13 cellular contexts compared by ENCODE assay signal in genomic region chr10:91643700-91644099, GRCh38. TPM values are rescaled to one million over a fixed set of nuclear protein-coding genes. Genes with fewer than 3 reads are reported as not detected.
A peak's percentile ranks its signal among the peaks of the same experiment; 100 is the strongest.
DNase-seq lines count a peak whose midpoint lies in the region; ATAC-seq and TF ChIP-seq lines count a peak whose summit lies in the region.
"Had no signal": no experiment of that assay in that cellular context is flagged by ENCODE, and none has a peak within 500 bp of the region (broad histone marks: within the 10 kb centered on the region; RNA-seq: fewer than 3 reads in every experiment).

No MANE protein-coding gene starts in this region.

- peak overlapping the region; percentile 45; the same call in 1 of the 2 replicates for H4K91ac ChIP-seq in IMR-90 (ENCODE audit: insufficient read depth, low read depth, low read length)

- ATAC-seq in IMR-90 (ENCODE audit: low read depth) (peak; percentile 32; the same call in 1 of the 2 replicates), GM21528 (IDR thresholded peaks at IDR 0.05; ENCODE audit: low FRiP score, unreplicated experiment) (no peak)
- ATAC-seq in natural killer cell treated with Interleukin-12 subunit alpha and Interleukin-12 subunit beta and Interleukin-15 and Interleukin-18, amount 100 ng/mL, for 72 hours, result no peak

- peak overlapping the region; percentile 77; the same call in 1 of the 2 replicates for H2BK20ac ChIP-seq in IMR-90 (ENCODE audit: low read depth, low read length)

- no TSS peak for BruUV-seq in IMR-90 (replicated peaks; lab: Mats Ljungman, UMichigan)

- TF ChIP-seq POLR2A in IMR-90 (IDR thresholded peaks at IDR 0.05; ENCODE audit: low read depth, low read length), result no peak

- H3K14ac ChIP-seq in IMR-90 (replicated peaks; ENCODE audit: low read depth, low read length), result 0 out of 2 replicates have a peak overlapping the region, but pooled peaks have one; percentile 41

- H3K18ac ChIP-seq in IMR-90 (ENCODE audit: low read depth, low read length), result no peak overlapping the region

- H3K36me3 Mint-ChIP-seq in chondrocyte (ENCODE audit: low read depth), result peaks cover 31% of the 10 kb centered on the region
- H3K36me3 Mint-ChIP-seq in natural killer cell treated with Interleukin-12 subunit alpha and Interleukin-12 subunit beta and Interleukin-15 and Interleukin-18, amount 100 ng/mL, for 72 hours, result no peaks in the 10 kb centered on the region
- H3K36me3 Mint-ChIP-seq: naive B cell had no signal

- H3K4me3 Mint-ChIP-seq in chondrocyte (ENCODE audit: unreplicated experiment), result no peak overlapping the region
- no peak overlapping the region for H3K4me3 Mint-ChIP-seq in natural killer cell treated with Interleukin-12 subunit alpha and Interleukin-12 subunit beta and Interleukin-15 and Interleukin-18, amount 100 ng/mL, for 72 hours
- H3K4me3 Mint-ChIP-seq: naive B cell had no signal

- no peak overlapping the region for H3K4me2 ChIP-seq in IMR-90 (ENCODE audit: low read depth, low read length)

- no peaks in the 10 kb centered on the region for H3K36me3 ChIP-seq in IMR-90 (ENCODE audit: control insufficient read depth, insufficient read depth, low read length)

- no peaks in the 10 kb centered on the region for H4K20me1 ChIP-seq in IMR-90 (ENCODE audit: insufficient read depth, low read length)

- H2BK120ac ChIP-seq in IMR-90 (ENCODE audit: low read depth, low read length), result peak overlapping the region; percentile 69

- peak overlapping the region; percentile 89 for H3K27ac Mint-ChIP-seq in chondrocyte (ENCODE audit: unreplicated experiment)
- no peak overlapping the region for H3K27ac Mint-ChIP-seq in natural killer cell treated with Interleukin-12 subunit alpha and Interleukin-12 subunit beta and Interleukin-15 and Interleukin-18, amount 100 ng/mL, for 72 hours

- peak overlapping the region; percentile 68 for H2AK5ac ChIP-seq in IMR-90 (ENCODE audit: low read depth, low read length)

- H3K4ac ChIP-seq in IMR-90 (ENCODE audit: low read depth, low read length), result peak overlapping the region; percentile 67; the same call in 1 of the 2 replicates

- H3K9me3 Mint-ChIP-seq in chondrocyte (ENCODE audit: low read depth), result peaks cover 41% of the 10 kb centered on the region
- no peaks in the 10 kb centered on the region for H3K9me3 Mint-ChIP-seq in natural killer cell treated with Interleukin-12 subunit alpha and Interleukin-12 subunit beta and Interleukin-15 and Interleukin-18, amount 100 ng/mL, for 72 hours

- H3K4me1 Mint-ChIP-seq in chondrocyte (ENCODE audit: low read depth), result peaks cover 48% of the 10 kb centered on the region
- H3K4me1 Mint-ChIP-seq in natural killer cell treated with Interleukin-12 subunit alpha and Interleukin-12 subunit beta and Interleukin-15 and Interleukin-18, amount 100 ng/mL, for 72 hours (ENCODE audit: low read depth in 2 of 2), result no peaks in the 10 kb centered on the region
- H3K4me1 Mint-ChIP-seq: naive B cell had no signal

- no peak overlapping the region for H4K5ac ChIP-seq in IMR-90 (ENCODE audit: low read depth, low read length)

- H3K9me1 ChIP-seq in IMR-90 (ENCODE audit: insufficient read depth, low read length), result peaks cover 10% of the 10 kb centered on the region

- H3K4me3 ChIP-seq in AG10803 (ENCODE audit: low read length) (no peak overlapping the region), IMR-90 (ENCODE audit: insufficient read depth, low read depth, low read length) (no peak overlapping the region)

- no peaks in the 10 kb centered on the region for H3K27me3 Mint-ChIP-seq in chondrocyte (ENCODE audit: low read depth)
- H3K27me3 Mint-ChIP-seq in natural killer cell treated with Interleukin-12 subunit alpha and Interleukin-12 subunit beta and Interleukin-15 and Interleukin-18, amount 100 ng/mL, for 72 hours, result peaks cover 36 to 66% of the 10 kb centered on the region in 2 donors

- no peak overlapping the region for H2AK9ac ChIP-seq in IMR-90 (replicated peaks; ENCODE audit: low read depth, low read length, poor library complexity)

- peak overlapping the region in 1 of 2 experiments; percentile 8; a peak in 1 of 4 replicates for H4K8ac ChIP-seq in IMR-90 (ENCODE audit: low read depth in 2 of 2, low read length in 2 of 2)

- peak overlapping the region; percentile 33 for H2BK5ac ChIP-seq in IMR-90 (ENCODE audit: low read depth, low read length, poor library complexity, severe bottlenecking)

- TF ChIP-seq CTCF in AG10803 (conservative IDR thresholded peaks at IDR 0.05; ENCODE audit: low read length) (peak; percentile 29), IMR-90 (conservative IDR thresholded peaks at IDR 0.05; ENCODE audit: low read depth, low read length) (peak; percentile 26; the same call in 1 of the 2 replicates), chondrocyte (IDR thresholded peaks at IDR 0.05) (peak; percentile 73)

- no peaks in the 10 kb centered on the region for H3K27me3 ChIP-seq in IMR-90 (ENCODE audit: control insufficient read depth, insufficient read depth, low read length)

- POLR2A ChIA-PET in IMR-90 (lab: Charles Lee; ENCODE audit: unreplicated experiment), result no interaction called here

- dilution Hi-C loops in IMR-90 (cut with HindIII; ENCODE audit: low sequenced_read_pairs, unreplicated experiment), result no loop called here

- 89% methylated on average over 2 of the region's 5 CpGs; no CpG with 5 or more reads in 1 of the 2 experiments for WGBS in IMR-90 (ENCODE audit: extremely low coverage in 2 of 2, insufficient read length in 1 of 2), 2 experiments

- H3K9me3 ChIP-seq in IMR-90 (ENCODE audit: control insufficient read depth, insufficient read depth, low read length), result peaks cover 8% of the 10 kb centered on the region

- H3K79me1 ChIP-seq in IMR-90 (ENCODE audit: low read depth in 1 of 2, low read length in 2 of 2), result no peaks in the 10 kb centered on the region

- peaks cover 9% of the 10 kb centered on the region for H3K4me1 ChIP-seq in IMR-90 (ENCODE audit: control insufficient read depth, insufficient read depth, low read length)

- no peak overlapping the region for H3K9ac ChIP-seq in IMR-90 (ENCODE audit: low read depth, low read length)

- no peak for DNase-seq in AG10803 (ENCODE audit: low read depth)
- no peak for DNase-seq in IMR-90
- no peak for DNase-seq in chondrocyte (ENCODE audit: low spot score)
- DNase-seq in lung microvascular endothelial cell (ENCODE audit: low read depth in 2 of 2), result peak; percentile 29 to 48
- DNase-seq in natural killer cell treated with Interleukin-12 subunit alpha and Interleukin-12 subunit beta and Interleukin-15 and Interleukin-18, amount 100 ng/mL, for 72 hours (ENCODE audit: low spot score), result no peak
- DNase-seq in stimulated activated CD4-positive, alpha-beta T cell treated with anti-CD3 and anti-CD28 coated beads, Interleukin-12 subunit alpha, Interleukin-12 subunit beta, amount 100 ng/mL, for 4 hours, result no peak
- no peak for DNase-seq in DMS153 (lab: John Stamatoyannopoulos, UW)
- DNase-seq: caudate nucleus; head of caudate nucleus; naive B cell; NCI-H2081 treated with DMSO at 0.1 percent for 48 hours; stimulated activated CD4-positive, alpha-beta T cell treated with anti-CD3 and anti-CD28 coated beads, Interleukin-4, amount 100 ng/mL, for 4 hours had no signal

- H3K27ac ChIP-seq in IMR-90 (ENCODE audit: insufficient read depth, low read length), result no peak overlapping the region

- peak overlapping the region; percentile 2 for H2AFZ ChIP-seq in IMR-90 (replicated peaks; ENCODE audit: low read length, poor library complexity)

- H3K23ac ChIP-seq in IMR-90 (ENCODE audit: low read depth, low read length), result no peak overlapping the region

- peak; percentile 26; the same call in 1 of the 2 replicates for TF ChIP-seq RAD21 in IMR-90 (IDR thresholded peaks at IDR 0.05; ENCODE audit: low read length)

- intact Hi-C loops in IMR-90 (cut with micrococcal nuclease), result no loop called here

- in situ Hi-C loops in IMR-90 (cut with MboI; ENCODE audit: low sequenced_read_pairs), result no loop called here

- peak overlapping the region; percentile 12; the same call in 1 of the 2 replicates for H3K56ac ChIP-seq in IMR-90 (ENCODE audit: extremely low read depth, insufficient read depth, low read length)

- H2BK15ac ChIP-seq in IMR-90 (ENCODE audit: low read depth, low read length), result peak overlapping the region; percentile 64; the same call in 2 of the 3 replicates

- CTCF ChIA-PET in IMR-90 (lab: Yijun Ruan, JAX), result interaction anchor here (0.6 to 1.3 kb wide), 4 partner anchors 8 to 334 kb away, joined by 3 to 5 read pairs (median 3); no protein-coding TSS in a partner anchor

TF ChIP-seq in IMR-90, 13 proteins besides CTCF, POLR2A, EP300 and RAD21:
- no peak for TF ChIP-seq RCOR1 (IDR thresholded peaks at IDR 0.05; ENCODE audit: insufficient replicate concordance, low read length)
- TF ChIP-seq SMC3 (IDR thresholded peaks at IDR 0.05; ENCODE audit: low read depth, low read length), result peak; percentile 25; the same call in 1 of the 2 replicates

RNA-seq across cellular contexts. Expression of gene PPP1R3C, which starts 10.8 kb away (rescaled TPM):
- 61.7 and 62.9 TPM in 2 replicates for total RNA-seq in IMR-90 (2012; rRNA removed)
- polyA plus RNA-seq in IMR-90 (2012; rRNA removed), result 10.8 and 17.4 TPM in 2 replicates
- 4.8 and 6.4 TPM in 2 replicates for polyA plus RNA-seq in IMR-90 (2012; cell fraction: cytosol; rRNA removed)
- 1.6 and 12.4 TPM in 2 replicates for polyA plus RNA-seq in IMR-90 (2012; cell fraction: nucleus; rRNA removed; ENCODE audit: low replicate concordance)
- total RNA-seq in chondrocyte, result 24.0 to 39.8 TPM (median 39.0 TPM) in 3 replicates
- total RNA-seq in lung microvascular endothelial cell, result 0.20 and 0.44 TPM in 2 replicates
- not detected for total RNA-seq in natural killer cell treated with Interleukin-12 subunit alpha and Interleukin-12 subunit beta and Interleukin-15 and Interleukin-18, amount 100 ng/mL, for 72 hours

Comparison
In these comparisons a context has a peak if more than half of its experiments do, and no peak if none do; other contexts are left out.
1. DNase-seq: peak in lung microvascular endothelial cell (2 of 2); none in AG10803 (single experiment), IMR-90 (single experiment), chondrocyte (single experiment), natural killer cell treated with Interleukin-12 subunit alpha and Interleukin-12 subunit beta and Interleukin-15 and Interleukin-18, amount 100 ng/mL, for 72 hours (single experiment), stimulated activated CD4-positive, alpha-beta T cell treated with anti-CD3 and anti-CD28 coated beads, Interleukin-12 subunit alpha, Interleukin-12 subunit beta, amount 100 ng/mL, for 4 hours (single experiment) and DMS153 (single experiment).
2. RNA of gene PPP1R3C, which starts 10.8 kb away (total RNA-seq): 61.7 to 62.9 TPM in IMR-90 and 24.0 to 39.8 TPM in chondrocyte; 0.20 to 0.44 TPM in lung microvascular endothelial cell and not detected in natural killer cell treated with Interleukin-12 subunit alpha and Interleukin-12 subunit beta and Interleukin-15 and Interleukin-18, amount 100 ng/mL, for 72 hours; every median in the first group is over 10 times any median in the second.
3. Peak in every context shown above with its lines, with median percentiles within 50 percentile points of each other: CTCF ChIP-seq.